1 cellular context compared by ENCODE assay signal in the genomic region with DNA sequence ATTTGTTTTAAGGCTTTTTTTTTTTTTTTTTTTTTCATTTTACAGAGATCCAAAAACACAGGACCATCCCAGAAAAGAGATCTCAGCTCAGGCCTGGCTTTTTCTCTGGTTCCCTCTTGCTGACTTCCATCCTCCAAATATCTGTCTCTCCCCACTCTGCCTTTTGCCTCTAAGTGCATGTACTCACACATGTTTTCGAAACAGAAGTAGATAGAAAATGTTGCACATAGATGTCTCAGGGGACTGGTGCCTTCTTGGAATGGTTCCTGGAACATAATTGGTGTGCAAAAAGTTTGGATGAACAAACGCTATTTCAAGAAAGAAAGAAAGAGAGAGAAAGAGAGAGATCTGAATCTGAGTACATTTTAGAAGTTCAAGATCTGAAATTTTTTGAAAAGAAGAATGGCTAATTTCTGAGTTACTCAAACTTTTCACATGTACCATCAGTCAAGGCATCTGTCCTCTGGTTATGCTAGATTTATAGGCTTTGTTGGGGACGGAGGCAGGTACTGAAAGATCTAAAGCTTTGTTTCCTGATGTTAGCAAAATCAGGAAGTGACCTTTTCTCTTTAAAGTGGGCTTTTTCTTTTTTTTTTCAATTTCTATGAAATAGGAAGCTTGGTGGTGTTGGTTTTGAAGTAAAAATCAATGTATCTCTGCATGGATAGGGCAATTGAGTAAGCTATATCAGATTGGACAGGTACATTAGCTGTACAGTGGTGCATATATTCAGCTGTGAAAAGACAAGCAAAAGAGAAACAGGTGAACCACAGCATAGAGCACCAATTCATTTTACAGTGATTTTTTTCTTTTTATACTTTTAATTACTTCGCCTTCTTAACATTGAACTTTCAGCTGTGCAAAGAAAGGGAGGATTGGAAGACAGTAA.
TF ChIP-seq lines count a peak whose summit lies in the region.

No MANE protein-coding gene starts in this region.

TF ChIP-seq in H1, 55 proteins besides CTCF, POLR2A, EP300 and RAD21:
- TF ChIP-seq BACH1 (IDR thresholded peaks at IDR 0.05; ENCODE audit: low read length) (no peak), SIN3A (conservative IDR thresholded peaks at IDR 0.05 in 1 of 2, IDR thresholded peaks at IDR 0.05 in 1 of 2; ENCODE audit: low read depth in 1 of 2, low read length in 2 of 2) (no peak), SAP30 (IDR thresholded peaks at IDR 0.05; ENCODE audit: insufficient read depth, insufficient replicate concordance, low read length) (no peak), EGR1 (IDR thresholded peaks at IDR 0.05; ENCODE audit: borderline replicate concordance, low read depth, low read length) (no peak), JUN (IDR thresholded peaks at IDR 0.05; ENCODE audit: low read depth, low read length) (no peak), SIX5 (IDR thresholded peaks at IDR 0.05; ENCODE audit: low read depth, low read length) (no peak), KDM1A (IDR thresholded peaks at IDR 0.05; ENCODE audit: borderline replicate concordance, low read length) (no peak), CHD2 (IDR thresholded peaks at IDR 0.05; ENCODE audit: low read length) (no peak), PHF8 (conservative IDR thresholded peaks at IDR 0.05; ENCODE audit: low read depth, low read length) (no peak), NANOG (IDR thresholded peaks at IDR 0.05; ENCODE audit: insufficient read depth, low read depth, low read length, poor library complexity, severe bottlenecking) (no peak), CREB1 (IDR thresholded peaks at IDR 0.05) (no peak)
